Comparison of ENCODE assay signal across 13 cellular contexts in the genomic region with DNA sequence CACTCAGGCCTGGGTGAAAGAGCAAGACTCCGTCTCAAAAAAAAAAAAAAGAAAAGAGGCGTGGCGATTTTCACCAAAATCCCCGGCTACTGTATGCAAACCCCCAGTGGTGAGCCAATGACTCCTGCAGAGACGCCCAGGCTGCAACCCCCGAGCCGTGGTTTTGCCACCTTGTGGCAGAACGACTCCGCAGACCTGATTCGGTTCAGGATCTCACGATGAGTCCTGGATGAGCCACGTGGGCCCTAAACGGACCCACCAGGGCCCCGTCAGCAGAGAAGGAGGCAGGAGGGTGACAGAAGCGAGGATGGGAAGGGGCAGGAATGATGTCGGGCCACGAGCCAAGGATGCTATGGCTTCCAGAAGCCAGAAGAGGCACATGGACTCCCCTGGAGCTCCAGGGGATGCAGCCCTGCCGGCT. TPM values are rescaled to one million over a fixed set of nuclear protein-coding genes. Genes with fewer than 3 reads are reported as not detected.
DNase-seq lines count a peak whose midpoint lies in the region; ATAC-seq and TF ChIP-seq lines count a peak whose summit lies in the region.
"Had no signal": no experiment of that assay in that cellular context is flagged by ENCODE, and none has a peak within 500 bp of the region (broad histone marks: within the 10 kb centered on the region; RNA-seq: fewer than 3 reads in every experiment).

No MANE protein-coding gene starts in this region.

- no peaks in the 10 kb centered on the region for H3K27me3 ChIP-seq in GM06990 (replicated peaks; ENCODE audit: control insufficient read depth, insufficient read depth, low read length)
- H3K27me3 ChIP-seq in PC-3 (ENCODE audit: low read length), result no peaks in the 10 kb centered on the region
- no peaks in the 10 kb centered on the region for H3K27me3 ChIP-seq in foreskin keratinocyte
- H3K27me3 ChIP-seq: hepatocyte had no signal

- H3K4me3 Mint-ChIP-seq in activated T-helper 17 cell treated with anti-CD3 and anti-CD28 coated beads, Interleukin-2, amount 50 U/mL, for 72 hours, result peak overlapping the region; percentile 42
- H3K4me3 Mint-ChIP-seq: nephron progenitor cell had no signal

- peak overlapping the region; percentile 66 for H2AFZ ChIP-seq in PC-3 (ENCODE audit: low read length)
- H2AFZ ChIP-seq: hepatocyte had no signal

- H3K9me2 ChIP-seq in PC-3 (replicated peaks; ENCODE audit: low read length), result no peaks in the 10 kb centered on the region

- H3K4me3 ChIP-seq in GM06990 (replicated peaks; ENCODE audit: low read depth, low read length), result no peak overlapping the region
- no peak overlapping the region for H3K4me3 ChIP-seq in PC-3 (ENCODE audit: low read length)
- H3K4me3 ChIP-seq: coronary artery, hepatocyte had no signal

- H3K4me2 ChIP-seq in PC-3 (ENCODE audit: low read length), result peak overlapping the region; percentile 29
- H3K4me2 ChIP-seq: hepatocyte had no signal

- peak; percentile 63 for DNase-seq in GM06990 (ENCODE audit: extremely low read depth, insufficient read length)
- DNase-seq in PC-3, result peak; percentile 59
- DNase-seq in stimulated activated CD4-positive, alpha-beta T cell treated with anti-CD3 and anti-CD28 coated beads, Interleukin-12 subunit alpha, Interleukin-12 subunit beta, amount 100 ng/mL, for 4 hours, result peak; percentile 5
- DNase-seq in NCI-H2107 treated with DMSO at 0.1 percent for 48 hours (lab: John Stamatoyannopoulos, UW; ENCODE audit: unreplicated experiment), result no peak
- DNase-seq in GM13977 (ENCODE audit: low spot score), result no peak
- DNase-seq in foreskin keratinocyte, result no peak
- DNase-seq: KBM-7, NCI-H69, nephron progenitor cell had no signal

- POLR2A ChIA-PET in PC-3 (lab: Charles Lee; ENCODE audit: unreplicated experiment), result no interaction called here

- in situ Hi-C loops in GM13977 (cut with MboI; ENCODE audit: low pct_unique_long_range_greater_than_20kb, low sequenced_read_pairs, unreplicated experiment), result no loop called here

- H3K9me3 ChIP-seq in PC-3 (ENCODE audit: low read length), result no peaks in the 10 kb centered on the region

- no peak overlapping the region for H3K9ac ChIP-seq in PC-3 (ENCODE audit: low read length)

- peak; percentile 70 for ATAC-seq in PC-3
- peak; percentile 97 for ATAC-seq in activated T-helper 17 cell treated with anti-CD3 and anti-CD28 coated beads, Interleukin-2, amount 50 U/mL, for 72 hours (replicated peaks)
- ATAC-seq in HG02571 (IDR thresholded peaks at IDR 0.05; ENCODE audit: unreplicated experiment), result no peak
- no peak for ATAC-seq in foreskin keratinocyte

- H3K9me3 Mint-ChIP-seq in activated T-helper 17 cell treated with anti-CD3 and anti-CD28 coated beads, Interleukin-2, amount 50 U/mL, for 72 hours, result no peaks in the 10 kb centered on the region
- H3K9me3 Mint-ChIP-seq: nephron progenitor cell had no signal

- no peaks in the 10 kb centered on the region for H3K79me2 ChIP-seq in PC-3 (ENCODE audit: low read length)
- H3K79me2 ChIP-seq: hepatocyte had no signal

- intact Hi-C loops in PC-3 (cut with micrococcal nuclease), result loop anchor here (5.0 kb wide), 1 partner anchor 75 kb away; a partner anchor contains a TSS

- peaks cover 13% of the 10 kb centered on the region for H3K4me1 ChIP-seq in PC-3 (ENCODE audit: insufficient read depth, low read length)
- no peaks in the 10 kb centered on the region for H3K4me1 ChIP-seq in foreskin keratinocyte

- H3K36me3 ChIP-seq in GM06990 (ENCODE audit: control insufficient read depth, insufficient read depth, low read length) (no peaks in the 10 kb centered on the region), PC-3 (ENCODE audit: low read depth, low read length) (no peaks in the 10 kb centered on the region)

- peak overlapping the region; percentile 56 for H3K27ac Mint-ChIP-seq in activated T-helper 17 cell treated with anti-CD3 and anti-CD28 coated beads, Interleukin-2, amount 50 U/mL, for 72 hours

- H3K27me3 Mint-ChIP-seq in activated T-helper 17 cell treated with anti-CD3 and anti-CD28 coated beads, Interleukin-2, amount 50 U/mL, for 72 hours, result no peaks in the 10 kb centered on the region

- CTCF ChIA-PET in PC-3 (lab: Charles Lee), result no interaction called here

- H3K27ac ChIP-seq in PC-3 (ENCODE audit: low read length) (no peak overlapping the region), foreskin keratinocyte (no peak overlapping the region)
- H3K27ac ChIP-seq: coronary artery, hepatocyte had no signal

- no peaks in the 10 kb centered on the region for H3K36me3 Mint-ChIP-seq in activated T-helper 17 cell treated with anti-CD3 and anti-CD28 coated beads, Interleukin-2, amount 50 U/mL, for 72 hours (ENCODE audit: low read depth)

- no peaks in the 10 kb centered on the region for H3F3A ChIP-seq in PC-3 (ENCODE audit: low read length, unreplicated experiment)

- TF ChIP-seq CTCF in GM06990 (IDR thresholded peaks at IDR 0.05; ENCODE audit: insufficient read depth, low read length, poor library complexity, severe bottlenecking), result peak; percentile 33
- TF ChIP-seq CTCF in PC-3 (conservative IDR thresholded peaks at IDR 0.05; ENCODE audit: low read depth, low read length), result peak; percentile 49; the same call in 1 of the 2 replicates
- TF ChIP-seq CTCF in GM13977 (IDR thresholded peaks at IDR 0.05; ENCODE audit: extremely low read depth, insufficient read depth, missing control alignments), result no peak
- TF ChIP-seq CTCF in foreskin keratinocyte (conservative IDR thresholded peaks at IDR 0.05), result no peak

- H3K4me1 Mint-ChIP-seq in activated T-helper 17 cell treated with anti-CD3 and anti-CD28 coated beads, Interleukin-2, amount 50 U/mL, for 72 hours, result peaks cover 4% of the 10 kb centered on the region

- no TSS peak for BruUV-seq in PC-3 (replicated peaks; lab: Mats Ljungman, UMichigan)

- H4K20me1 ChIP-seq in PC-3 (ENCODE audit: low read length), result no peaks in the 10 kb centered on the region

RNA-seq across cellular contexts. Expression of a gene that starts 42.5 kb away (rescaled TPM):
- total RNA-seq in PC-3 (2014; rRNA removed), result 116 TPM in 2 replicates
- total RNA-seq in activated T-helper 17 cell treated with anti-CD3 and anti-CD28 coated beads, Interleukin-2, amount 50 U/mL, for 72 hours, result 10 to 100 TPM; 30.5 to 35.1 TPM
- total RNA-seq in foreskin keratinocyte, result 53.2 and 57.0 TPM in 2 replicates
- 89.1 and 100 TPM in 2 replicates for polyA plus RNA-seq in foreskin keratinocyte

RNA-seq across cellular contexts. Expression of a gene that starts 45.6 kb away (rescaled TPM):
- 17.3 and 18.6 TPM in 2 replicates for total RNA-seq in PC-3 (2014; rRNA removed)
- total RNA-seq in activated T-helper 17 cell treated with anti-CD3 and anti-CD28 coated beads, Interleukin-2, amount 50 U/mL, for 72 hours, result 10 to 100 TPM in 1 of 2 donors, 1 to 10 TPM in 1; 9.8 to 24.8 TPM
- total RNA-seq in foreskin keratinocyte, result 2.4 and 3.3 TPM in 2 replicates
- 4.4 and 5.3 TPM in 2 replicates for polyA plus RNA-seq in foreskin keratinocyte

RNA-seq across cellular contexts. Expression of a gene that starts 49.0 kb away (rescaled TPM):
- total RNA-seq in PC-3 (2014; rRNA removed) (2.8 and 7.3 TPM in 2 replicates), foreskin keratinocyte (0.20 and 0.21 TPM in 2 replicates)
- 1 to 10 TPM in 1 of 2 donors, under 1 TPM in 1; 0.54 to 6.2 TPM for total RNA-seq in activated T-helper 17 cell treated with anti-CD3 and anti-CD28 coated beads, Interleukin-2, amount 50 U/mL, for 72 hours
- 0.06 and 0.09 TPM in 2 replicates for polyA plus RNA-seq in foreskin keratinocyte

Comparison
In these comparisons a context has a peak if more than half of its experiments do, and no peak if none do; other contexts are left out.
1. DNase-seq: peak in GM06990 (single experiment), PC-3 (single experiment) and stimulated activated CD4-positive, alpha-beta T cell treated with anti-CD3 and anti-CD28 coated beads, Interleukin-12 subunit alpha, Interleukin-12 subunit beta, amount 100 ng/mL, for 4 hours (single experiment); none in NCI-H2107 treated with DMSO at 0.1 percent for 48 hours (single experiment), GM13977 (single experiment) and foreskin keratinocyte (0 of 2).
2. CTCF ChIP-seq: peak in GM06990 (single experiment) and PC-3 (single experiment); none in GM13977 (single experiment) and foreskin keratinocyte (single experiment).
3. ATAC-seq: peak in PC-3 (single experiment) and activated T-helper 17 cell treated with anti-CD3 and anti-CD28 coated beads, Interleukin-2, amount 50 U/mL, for 72 hours (single experiment); none in HG02571 (single experiment) and foreskin keratinocyte (single experiment).